ENCODE assay signal across 1 cellular context in the genomic region with DNA sequence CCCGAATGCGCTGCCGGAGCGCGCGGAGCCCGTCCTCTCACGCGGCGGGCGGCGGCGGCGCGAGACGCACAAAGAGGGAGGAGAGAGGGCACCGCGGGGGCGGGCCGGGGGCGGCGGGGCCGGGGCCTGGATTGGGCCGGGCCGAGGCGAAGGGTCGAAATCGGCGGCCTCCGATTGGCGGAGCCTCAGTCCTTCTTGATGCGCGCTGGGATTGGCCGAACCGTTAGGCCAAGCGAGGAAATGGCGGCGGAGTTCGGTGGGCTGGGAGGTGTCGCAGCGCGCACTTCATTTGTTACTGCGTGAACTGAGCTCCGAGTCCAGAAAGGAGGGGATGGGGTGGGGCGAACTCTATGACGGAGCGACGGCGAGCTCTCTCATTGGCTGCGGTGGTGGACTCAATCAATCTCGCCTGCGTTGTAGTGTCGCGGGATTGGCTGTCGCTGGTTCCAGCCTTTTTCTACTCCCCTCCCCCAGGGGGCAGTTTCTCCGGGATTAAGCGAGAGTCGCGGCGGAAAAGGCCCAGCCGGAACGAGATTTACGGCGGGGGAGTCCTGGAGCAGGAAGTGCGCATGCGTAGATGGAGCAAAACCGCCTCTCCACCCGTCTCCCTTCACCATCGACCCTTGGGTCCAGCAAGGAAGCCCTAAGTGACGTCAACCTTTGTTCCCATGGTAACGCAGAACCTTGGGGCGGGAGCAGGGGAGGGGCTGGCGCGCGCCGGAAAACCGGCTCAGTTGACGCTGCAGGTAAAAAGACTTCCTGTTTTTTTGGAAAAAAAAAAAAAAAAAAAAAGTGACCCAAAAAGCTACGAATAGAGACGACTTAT.
TF ChIP-seq lines count a peak whose summit lies in the region.

A gene with protein sequence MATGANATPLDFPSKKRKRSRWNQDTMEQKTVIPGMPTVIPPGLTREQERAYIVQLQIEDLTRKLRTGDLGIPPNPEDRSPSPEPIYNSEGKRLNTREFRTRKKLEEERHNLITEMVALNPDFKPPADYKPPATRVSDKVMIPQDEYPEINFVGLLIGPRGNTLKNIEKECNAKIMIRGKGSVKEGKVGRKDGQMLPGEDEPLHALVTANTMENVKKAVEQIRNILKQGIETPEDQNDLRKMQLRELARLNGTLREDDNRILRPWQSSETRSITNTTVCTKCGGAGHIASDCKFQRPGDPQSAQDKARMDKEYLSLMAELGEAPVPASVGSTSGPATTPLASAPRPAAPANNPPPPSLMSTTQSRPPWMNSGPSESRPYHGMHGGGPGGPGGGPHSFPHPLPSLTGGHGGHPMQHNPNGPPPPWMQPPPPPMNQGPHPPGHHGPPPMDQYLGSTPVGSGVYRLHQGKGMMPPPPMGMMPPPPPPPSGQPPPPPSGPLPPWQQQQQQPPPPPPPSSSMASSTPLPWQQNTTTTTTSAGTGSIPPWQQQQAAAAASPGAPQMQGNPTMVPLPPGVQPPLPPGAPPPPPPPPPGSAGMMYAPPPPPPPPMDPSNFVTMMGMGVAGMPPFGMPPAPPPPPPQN (minus strand): TSS at position 70 of the 826 bp plus-strand sequence. CDS start 150 bp downstream, outside the sequence.

TF ChIP-seq in H1, 55 proteins besides CTCF, POLR2A, EP300 and RAD21 (continued from another document):
- TF ChIP-seq KDM4A (IDR thresholded peaks at IDR 0.05; ENCODE audit: low read depth, low read length, severe bottlenecking) (peak; percentile 53), CBX8 (IDR thresholded peaks at IDR 0.05; ENCODE audit: borderline replicate concordance, low read depth, low read length) (no peak)
